Comparison of ENCODE assay signal across 14 cellular contexts in the genomic region with DNA sequence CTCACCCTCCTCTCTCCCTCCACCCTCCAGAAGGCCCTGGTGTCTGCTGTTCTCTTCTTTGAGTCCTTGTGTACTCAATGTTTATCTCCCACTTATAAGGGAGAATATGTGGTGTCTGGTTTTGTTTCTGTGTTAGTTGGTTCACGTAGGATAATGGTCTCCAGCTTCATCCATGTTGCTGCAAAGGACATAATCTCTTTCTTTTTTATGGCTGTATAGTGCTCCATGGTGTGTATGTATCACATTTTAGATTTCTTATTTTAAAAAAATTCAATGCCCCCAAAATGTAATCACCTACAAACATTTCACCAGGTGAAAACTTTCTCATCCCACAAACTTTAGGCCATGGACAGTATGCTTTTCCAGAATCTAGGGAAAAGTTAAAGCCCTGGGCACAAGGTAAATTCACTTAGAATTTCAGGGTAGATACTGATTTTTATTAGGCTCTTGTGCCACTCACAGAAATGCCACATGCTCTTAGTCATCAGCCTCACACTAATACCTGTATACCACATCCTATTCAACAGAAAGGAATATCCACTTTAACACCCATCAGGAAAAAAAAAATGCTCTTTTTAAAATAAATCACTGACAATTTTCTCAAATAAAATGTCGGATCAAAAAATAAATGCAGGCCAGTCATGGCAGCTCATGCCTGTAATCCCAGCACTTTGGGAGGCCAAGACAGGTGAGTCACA.
"Had no signal": no experiment of that assay in that cellular context is flagged by ENCODE, and none has a peak within 500 bp of the region (broad histone marks: within the 10 kb centered on the region; RNA-seq: fewer than 3 reads in every experiment).

No MANE protein-coding gene starts in this region.

- H3K36me3 Mint-ChIP-seq: activated naive CD4-positive, alpha-beta T cell treated with anti-CD3 and anti-CD28 coated beads, Interleukin-2, amount 50 U/mL, for 24 hours had no signal

- DNase-seq: activated CD4-positive, alpha-beta T cell treated with anti-CD3 and anti-CD28 coated beads for 48 hours; activated effector memory CD4-positive, alpha-beta T cell treated with Interleukin-2 at 50 U/mL for 16 hours; activated T-cell treated with anti-CD3 and anti-CD28 coated beads, Interleukin-2, amount 50 U/mL, for 1 hour; brain microvascular endothelial cell; gastrocnemius medialis; left ventricle myocardium inferior; mesendoderm; nephron progenitor cell; stimulated activated CD4-positive, alpha-beta T cell treated with anti-CD3 and anti-CD28 coated beads, Interleukin-12 subunit alpha, Interleukin-12 subunit beta, amount 100 ng/mL, for 4 hours; T1000; upper lobe of left lung had no signal

- H3K9me3 Mint-ChIP-seq: activated naive CD4-positive, alpha-beta T cell treated with anti-CD3 and anti-CD28 coated beads, Interleukin-2, amount 50 U/mL, for 24 hours; stimulated activated naive CD8-positive, alpha-beta T cell treated with anti-CD3 and anti-CD28 coated beads, Interleukin-15, Interleukin-2, amounts not matched to agents 100 ng/mL and 50 ng/mL, for 24 hours had no signal

- H3K9me3 ChIP-seq: gastrocnemius medialis, left ventricle myocardium inferior, upper lobe of left lung had no signal

- H3K27ac Mint-ChIP-seq: nephron progenitor cell; stimulated activated naive CD8-positive, alpha-beta T cell treated with anti-CD3 and anti-CD28 coated beads, Interleukin-15, Interleukin-2, amounts not matched to agents 100 ng/mL and 50 ng/mL, for 24 hours had no signal

- ATAC-seq: gastrocnemius medialis had no signal

- H3K27me3 ChIP-seq: brain microvascular endothelial cell, gastrocnemius medialis, upper lobe of left lung had no signal

- H3K4me1 ChIP-seq: gastrocnemius medialis, left ventricle myocardium inferior had no signal

- H3K4me3 Mint-ChIP-seq: activated naive CD4-positive, alpha-beta T cell treated with anti-CD3 and anti-CD28 coated beads, Interleukin-2, amount 50 U/mL, for 24 hours; nephron progenitor cell; stimulated activated naive CD8-positive, alpha-beta T cell treated with anti-CD3 and anti-CD28 coated beads, Interleukin-15, Interleukin-2, amounts not matched to agents 100 ng/mL and 50 ng/mL, for 24 hours had no signal

- H3K4me3 ChIP-seq: gastrocnemius medialis, left ventricle myocardium inferior, upper lobe of left lung had no signal

- H3K27me3 Mint-ChIP-seq: activated naive CD4-positive, alpha-beta T cell treated with anti-CD3 and anti-CD28 coated beads, Interleukin-2, amount 50 U/mL, for 24 hours; stimulated activated naive CD8-positive, alpha-beta T cell treated with anti-CD3 and anti-CD28 coated beads, Interleukin-15, Interleukin-2, amounts not matched to agents 100 ng/mL and 50 ng/mL, for 24 hours had no signal

- H3K36me3 ChIP-seq: brain microvascular endothelial cell, gastrocnemius medialis, left ventricle myocardium inferior, upper lobe of left lung had no signal

- H3K4me1 Mint-ChIP-seq: nephron progenitor cell had no signal

- H3K27ac ChIP-seq: brain microvascular endothelial cell, gastrocnemius medialis, left ventricle myocardium inferior, upper lobe of left lung, VCaP had no signal
